ENCODE assay signal across 8 cellular contexts in genomic region chr2:12965540-12966269, GRCh38.
DNase-seq lines count a peak whose midpoint lies in the region; ATAC-seq and TF ChIP-seq lines count a peak whose summit lies in the region.

No MANE protein-coding gene starts in this region.

- no peak for TF ChIP-seq CTCF in IMR-90 (conservative IDR thresholded peaks at IDR 0.05; ENCODE audit: low read depth, low read length)
- no peak for TF ChIP-seq CTCF in gastroesophageal sphincter (IDR thresholded peaks at IDR 0.05)

- POLR2A ChIA-PET in IMR-90 (lab: Charles Lee; ENCODE audit: unreplicated experiment), result no interaction called here

- peak overlapping the region; percentile 57 for H3K4me3 ChIP-seq in CD4-positive, CD25-positive, alpha-beta regulatory T cell (ENCODE audit: low read depth, low read length)
- H3K4me3 ChIP-seq in IMR-90 (ENCODE audit: insufficient read depth, low read depth, low read length) (no peak overlapping the region), gastroesophageal sphincter (no peak overlapping the region)

- H3K4me3 Mint-ChIP-seq in CD4-positive, CD25-positive, alpha-beta regulatory T cell, result peak overlapping the region; percentile 1 to 68 (median 20)
- H3K4me3 Mint-ChIP-seq in activated naive CD8-positive, alpha-beta T cell treated with anti-CD3 and anti-CD28 coated beads for 36 hours, result peak overlapping the region; percentile 32

- no peak overlapping the region for H2AFZ ChIP-seq in IMR-90 (replicated peaks; ENCODE audit: low read length, poor library complexity)

- BruUV-seq in IMR-90 (replicated peaks; lab: Mats Ljungman, UMichigan), result no TSS peak

- TF ChIP-seq POLR2A in IMR-90 (IDR thresholded peaks at IDR 0.05; ENCODE audit: low read depth, low read length) (no peak), gastroesophageal sphincter (IDR thresholded peaks at IDR 0.05) (no peak)

- no peak overlapping the region for H2AK5ac ChIP-seq in IMR-90 (ENCODE audit: low read depth, low read length)

- H2BK5ac ChIP-seq in IMR-90 (ENCODE audit: low read depth, low read length, poor library complexity, severe bottlenecking), result no peak overlapping the region

- no peak overlapping the region for H3K18ac ChIP-seq in IMR-90 (ENCODE audit: low read depth, low read length)

- no peaks in the 10 kb centered on the region for H4K20me1 ChIP-seq in IMR-90 (ENCODE audit: insufficient read depth, low read length)

- H3K9ac ChIP-seq in IMR-90 (ENCODE audit: low read depth, low read length), result no peak overlapping the region

- peaks cover 3% of the 10 kb centered on the region for H3K27me3 ChIP-seq in CD4-positive, CD25-positive, alpha-beta regulatory T cell (ENCODE audit: control insufficient read depth, insufficient read depth, low read length)
- H3K27me3 ChIP-seq in IMR-90 (ENCODE audit: control insufficient read depth, insufficient read depth, low read length) (peaks cover 2% of the 10 kb centered on the region; the same call in 1 of the 2 replicates), gastroesophageal sphincter (no peaks in the 10 kb centered on the region)

- peaks cover 14% of the 10 kb centered on the region for H3K27me3 Mint-ChIP-seq in CD4-positive, CD25-positive, alpha-beta regulatory T cell
- H3K27me3 Mint-ChIP-seq in activated naive CD8-positive, alpha-beta T cell treated with anti-CD3 and anti-CD28 coated beads for 36 hours, result peaks cover 37% of the 10 kb centered on the region

- TF ChIP-seq RAD21 in IMR-90 (IDR thresholded peaks at IDR 0.05; ENCODE audit: low read length), result no peak

- no peak overlapping the region for H3K56ac ChIP-seq in IMR-90 (ENCODE audit: extremely low read depth, insufficient read depth, low read length)

- no peak overlapping the region for H3K14ac ChIP-seq in IMR-90 (replicated peaks; ENCODE audit: low read depth, low read length)

- H3K27ac Mint-ChIP-seq in CD4-positive, CD25-positive, alpha-beta regulatory T cell, result peak overlapping the region in 2 of 3 donors; percentile 7 to 88
- peak overlapping the region; percentile 47 for H3K27ac Mint-ChIP-seq in activated naive CD8-positive, alpha-beta T cell treated with anti-CD3 and anti-CD28 coated beads for 36 hours

- H3K4ac ChIP-seq in IMR-90 (ENCODE audit: low read depth, low read length), result no peak overlapping the region

- no peaks in the 10 kb centered on the region for H3K9me3 ChIP-seq in CD4-positive, CD25-positive, alpha-beta regulatory T cell (ENCODE audit: control insufficient read depth in 2 of 2, low read length in 2 of 2)
- H3K9me3 ChIP-seq in IMR-90 (ENCODE audit: control insufficient read depth, insufficient read depth, low read length) (no peaks in the 10 kb centered on the region), gastroesophageal sphincter (no peaks in the 10 kb centered on the region)

- in situ Hi-C loops in IMR-90 (cut with MboI; ENCODE audit: low sequenced_read_pairs), result no loop called here

- H2AK9ac ChIP-seq in IMR-90 (replicated peaks; ENCODE audit: low read depth, low read length, poor library complexity), result no peak overlapping the region

- no peak overlapping the region for H4K8ac ChIP-seq in IMR-90 (ENCODE audit: low read depth in 2 of 2, low read length in 2 of 2)

- no peak overlapping the region for H3K27ac ChIP-seq in CD4-positive, CD25-positive, alpha-beta regulatory T cell (ENCODE audit: insufficient read depth, low read length, poor library complexity, severe bottlenecking)
- H3K27ac ChIP-seq in IMR-90 (ENCODE audit: insufficient read depth, low read length) (no peak overlapping the region), gastroesophageal sphincter (no peak overlapping the region)

- DNase-seq in CD4-positive, CD25-positive, alpha-beta regulatory T cell, result peak in 2 of 3 donors; percentile 15 to 84
- DNase-seq in IMR-90 (peak; percentile 83), left lobe of liver (ENCODE audit: low spot score) (no peak), D341Med (ENCODE audit: low spot score) (no peak)
- no peak for DNase-seq in activated naive CD8-positive, alpha-beta T cell treated with anti-CD3 and anti-CD28 coated beads for 36 hours

- H3K4me1 ChIP-seq in CD4-positive, CD25-positive, alpha-beta regulatory T cell (ENCODE audit: control insufficient read depth, insufficient read depth, low read length, poor library complexity, severe bottlenecking), result peaks cover 15% of the 10 kb centered on the region
- H3K4me1 ChIP-seq in IMR-90 (ENCODE audit: control insufficient read depth, insufficient read depth, low read length) (peaks cover 1% of the 10 kb centered on the region; the same call in 1 of the 2 replicates), gastroesophageal sphincter (no peaks in the 10 kb centered on the region)

- H3K9me3 Mint-ChIP-seq in CD4-positive, CD25-positive, alpha-beta regulatory T cell, result peaks cover 0 to 3% (median 0%) of the 10 kb centered on the region in 7 donors
- no peaks in the 10 kb centered on the region for H3K9me3 Mint-ChIP-seq in activated naive CD8-positive, alpha-beta T cell treated with anti-CD3 and anti-CD28 coated beads for 36 hours

- no peak overlapping the region for H4K5ac ChIP-seq in IMR-90 (ENCODE audit: low read depth, low read length)

- peaks cover 7 to 28% (median 18%) of the 10 kb centered on the region in 4 donors for H3K4me1 Mint-ChIP-seq in CD4-positive, CD25-positive, alpha-beta regulatory T cell
- peaks cover 22% of the 10 kb centered on the region for H3K4me1 Mint-ChIP-seq in activated naive CD8-positive, alpha-beta T cell treated with anti-CD3 and anti-CD28 coated beads for 36 hours

- no peak overlapping the region for H2BK15ac ChIP-seq in IMR-90 (ENCODE audit: low read depth, low read length)

- no peak overlapping the region for H2BK20ac ChIP-seq in IMR-90 (ENCODE audit: low read depth, low read length)

- H3K36me3 ChIP-seq in CD4-positive, CD25-positive, alpha-beta regulatory T cell (ENCODE audit: control insufficient read depth, insufficient read depth, low read length), result no peaks in the 10 kb centered on the region
- H3K36me3 ChIP-seq in IMR-90 (ENCODE audit: control insufficient read depth, insufficient read depth, low read length) (no peaks in the 10 kb centered on the region), gastroesophageal sphincter (no peaks in the 10 kb centered on the region)

- H3K9me1 ChIP-seq in IMR-90 (ENCODE audit: insufficient read depth, low read length), result no peaks in the 10 kb centered on the region; the same call in 1 of the 2 replicates

- H4K91ac ChIP-seq in IMR-90 (ENCODE audit: insufficient read depth, low read depth, low read length), result no peak overlapping the region

- H3K4me2 ChIP-seq in IMR-90 (ENCODE audit: low read depth, low read length), result no peak overlapping the region

- intact Hi-C loops in IMR-90 (cut with micrococcal nuclease), result no loop called here

- dilution Hi-C loops in IMR-90 (cut with HindIII; ENCODE audit: low sequenced_read_pairs, unreplicated experiment), result no loop called here

- H3K79me1 ChIP-seq in IMR-90 (ENCODE audit: low read depth in 1 of 2, low read length in 2 of 2), result no peaks in the 10 kb centered on the region

- H2BK120ac ChIP-seq in IMR-90 (ENCODE audit: low read depth, low read length), result no peak overlapping the region

- ATAC-seq in CD4-positive, CD25-positive, alpha-beta regulatory T cell (ENCODE audit: low read depth in 2 of 2), result peak; percentile 89 to 92
- ATAC-seq in IMR-90 (ENCODE audit: low read depth) (peak; percentile 96), left lobe of liver (peak; percentile 30), HG03139 (IDR thresholded peaks at IDR 0.05; ENCODE audit: unreplicated experiment) (no peak), GM19397 (IDR thresholded peaks at IDR 0.05; ENCODE audit: unreplicated experiment) (no peak), gastroesophageal sphincter (no peak)

- no peak overlapping the region for H3K23ac ChIP-seq in IMR-90 (ENCODE audit: low read depth, low read length)

- CTCF ChIA-PET in IMR-90 (lab: Yijun Ruan, JAX), result interaction anchor here (0.6 to 0.7 kb wide), 3 partner anchors 50 to 1167 kb away, joined by 3 to 5 read pairs (median 4); no protein-coding TSS in a partner anchor

- H3K36me3 Mint-ChIP-seq in CD4-positive, CD25-positive, alpha-beta regulatory T cell, result no peaks in the 10 kb centered on the region
- H3K36me3 Mint-ChIP-seq in activated naive CD8-positive, alpha-beta T cell treated with anti-CD3 and anti-CD28 coated beads for 36 hours, result no peaks in the 10 kb centered on the region

- TF ChIP-seq EP300 in gastroesophageal sphincter (IDR thresholded peaks at IDR 0.05), result no peak

TF ChIP-seq in IMR-90, 13 proteins besides CTCF, POLR2A, EP300 and RAD21:
- TF ChIP-seq NFE2L2 (IDR thresholded peaks at IDR 0.05; ENCODE audit: low read depth, low read length) (peak; percentile 49; the same call in 1 of the 2 replicates), BHLHE40 (IDR thresholded peaks at IDR 0.05; ENCODE audit: low read depth, low read length) (peak; percentile 41; the same call in 1 of the 2 replicates), CEBPB (IDR thresholded peaks at IDR 0.05; ENCODE audit: low read depth, low read length) (no peak), FOS (IDR thresholded peaks at IDR 0.05; ENCODE audit: low read depth, low read length) (peak; percentile 97), MXI1 (IDR thresholded peaks at IDR 0.05; ENCODE audit: borderline replicate concordance, low read depth, low read length) (no peak), CHD1 (IDR thresholded peaks at IDR 0.05; ENCODE audit: low read depth, low read length) (no peak)
TF ChIP-seq in IMR-90: peak in this region for 3.

Comparison
In these comparisons a context has a peak if more than half of its experiments do, and no peak if none do; other contexts are left out.
1. ATAC-seq: peak in CD4-positive, CD25-positive, alpha-beta regulatory T cell (2 of 2), IMR-90 (single experiment) and left lobe of liver (single experiment); none in HG03139 (single experiment), GM19397 (single experiment) and gastroesophageal sphincter (single experiment).
2. DNase-seq: peak in CD4-positive, CD25-positive, alpha-beta regulatory T cell (2 of 3) and IMR-90 (single experiment); none in activated naive CD8-positive, alpha-beta T cell treated with anti-CD3 and anti-CD28 coated beads for 36 hours (single experiment), left lobe of liver (single experiment) and D341Med (single experiment).